Comparison of ENCODE assay signal across 14 cellular contexts in genomic region chr7:91383875-91384274, GRCh38.
DNase-seq lines count a peak whose midpoint lies in the region; ATAC-seq, FAIRE-seq and TF ChIP-seq lines count a peak whose summit lies in the region.
"Had no signal": no experiment of that assay in that cellular context is flagged by ENCODE, and none has a peak within 500 bp of the region (broad histone marks: within the 10 kb centered on the region; RNA-seq: fewer than 3 reads in every experiment).

No MANE protein-coding gene starts in this region.

- no peak overlapping the region for H4K91ac ChIP-seq in H1 (replicated peaks; ENCODE audit: insufficient read length, low read length)

- H2AFZ ChIP-seq in HepG2 (ENCODE audit: low read length) (no peak overlapping the region), H1 (ENCODE audit: low read length) (no peak overlapping the region), osteoblast (ENCODE audit: low read length) (no peak overlapping the region)

- H3K4me1 ChIP-seq in HepG2 (ENCODE audit: insufficient read depth, low read length) (no peaks in the 10 kb centered on the region), right lobe of liver (no peaks in the 10 kb centered on the region), H1 (replicated peaks in 1 of 4; ENCODE audit: control insufficient read depth in 3 of 4, insufficient read depth in 4 of 4, low read length in 3 of 4) (no peaks in the 10 kb centered on the region), osteoblast (ENCODE audit: insufficient read depth, low read length) (no peaks in the 10 kb centered on the region), psoas muscle (no peaks in the 10 kb centered on the region)

- H2BK5ac ChIP-seq in H1 (ENCODE audit: low read depth, low read length) = no peak overlapping the region

- no peak overlapping the region for H3K4me3 ChIP-seq in HepG2 (replicated peaks in 1 of 3; ENCODE audit: insufficient read depth in 1 of 3, low read depth in 2 of 3, low read length in 3 of 3)
- no peak overlapping the region for H3K4me3 ChIP-seq in right lobe of liver
- no peak overlapping the region for H3K4me3 ChIP-seq in H1 (ENCODE audit: extremely low read depth in 1 of 4, insufficient read depth in 2 of 4, low read depth in 3 of 4, low read length in 4 of 4)
- H3K4me3 ChIP-seq in osteoblast (ENCODE audit: insufficient read depth, low read length) = no peak overlapping the region
- no peak overlapping the region for H3K4me3 ChIP-seq in psoas muscle
- H3K4me3 ChIP-seq: BLaER1 treated with 17β-estradiol and CSF1 and Interleukin-3, amounts not matched to agents 10 nM and 100 nM had no signal

- H2BK15ac ChIP-seq in H1 (ENCODE audit: low read length) = no peak overlapping the region

- H3K9me3 ChIP-seq in HepG2 (ENCODE audit: low read length) (no peaks in the 10 kb centered on the region), right lobe of liver (no peaks in the 10 kb centered on the region), H1 (ENCODE audit: insufficient read depth in 2 of 2, low read depth in 1 of 2, low read length in 1 of 2) (no peaks in the 10 kb centered on the region), osteoblast (ENCODE audit: low read depth, low read length) (no peaks in the 10 kb centered on the region), psoas muscle (no peaks in the 10 kb centered on the region)

- H3K4ac ChIP-seq in H1 (replicated peaks; ENCODE audit: insufficient read length, low read depth, low read length) = no peak overlapping the region

- FAIRE-seq in HepG2 (lab: Jason Lieb, UNC) = no peak
- no peak for FAIRE-seq in H1 (lab: Jason Lieb, UNC)
- FAIRE-seq: GM19239 had no signal

- H4K20me1 ChIP-seq in HepG2 (ENCODE audit: insufficient read depth, low read length) (no peaks in the 10 kb centered on the region), H1 (replicated peaks in 1 of 2; ENCODE audit: control insufficient read depth in 1 of 2, insufficient read depth in 2 of 2, low read length in 2 of 2) (no peaks in the 10 kb centered on the region), osteoblast (ENCODE audit: insufficient read depth, low read length) (no peaks in the 10 kb centered on the region)
- H4K20me1 ChIP-seq: BLaER1 treated with 17β-estradiol and CSF1 and Interleukin-3, amounts not matched to agents 10 nM and 100 nM had no signal

- no peak overlapping the region for H2AK5ac ChIP-seq in H1 (ENCODE audit: low read depth, low read length)

- H3K4me2 ChIP-seq in HepG2 (ENCODE audit: low read depth, low read length) = no peak overlapping the region
- H3K4me2 ChIP-seq in H1 (ENCODE audit: insufficient read depth in 1 of 2, low read depth in 2 of 2, low read length in 2 of 2) = no peak overlapping the region
- no peak overlapping the region for H3K4me2 ChIP-seq in osteoblast (ENCODE audit: insufficient read depth, low read length)
- H3K4me2 ChIP-seq: BLaER1 treated with 17β-estradiol and CSF1 and Interleukin-3, amounts not matched to agents 10 nM and 100 nM had no signal

- H3K27ac ChIP-seq in HepG2 (ENCODE audit: extremely low read length, insufficient read depth, low read length) (no peak overlapping the region), right lobe of liver (no peak overlapping the region), H1 (ENCODE audit: low read depth, low read length) (no peak overlapping the region), osteoblast (ENCODE audit: low read depth, low read length) (no peak overlapping the region), psoas muscle (no peak overlapping the region)
- H3K27ac ChIP-seq: 22Rv1; BLaER1 treated with 17β-estradiol and CSF1 and Interleukin-3, amounts not matched to agents 10 nM and 100 nM had no signal

- CTCF ChIA-PET in HepG2 (lab: Yijun Ruan, JAX; ENCODE audit: low intra/inter-chr PET ratio, low total read pairs) (no interaction called here), H1 (lab: Charles Lee; ENCODE audit: partially characterized antibody) (interaction anchor here (1.1 to 2.4 kb wide), 2 partner anchors 12 to 96 kb away, joined by 4 to 7 read pairs; no protein-coding TSS in a partner anchor)

- DNase-seq in HepG2 (ENCODE audit: low spot score) = no peak
- no peak for DNase-seq in right lobe of liver
- no peak for DNase-seq in H1 (ENCODE audit: low read depth in 1 of 2, low spot score in 2 of 2)
- DNase-seq in osteoblast (ENCODE audit: insufficient read length, low spot score, missing footprints) = peak; percentile 34
- no peak for DNase-seq in psoas muscle
- no peak for DNase-seq in NCI-H446 (lab: John Stamatoyannopoulos, UW)
- DNase-seq in HT-29 (ENCODE audit: low spot score) = no peak
- DNase-seq: CD4-positive, CD25-positive, alpha-beta regulatory T cell; DMS53; GF-D8 had no signal

- in situ Hi-C loops in HepG2 (cut with HindIII; ENCODE audit: extremely low pct_ligation_motif_present, low pct_unique_long_range_greater_than_20kb) = no loop called here

- POLR2A ChIA-PET in HepG2 (lab: Yijun Ruan, JAX) = no interaction called here
- POLR2A ChIA-PET in H1 (lab: Charles Lee; ENCODE audit: partially characterized antibody) = interaction anchor here (1.2 kb wide), 1 partner anchor 8 kb away, joined by 4 read pairs; no protein-coding TSS in a partner anchor

- H3K14ac ChIP-seq in H1 (ENCODE audit: insufficient read length) = no peak overlapping the region

- no peak overlapping the region for H3K56ac ChIP-seq in H1 (replicated peaks; ENCODE audit: insufficient read length, low read depth, low read length)

- H3K18ac ChIP-seq in H1 (ENCODE audit: extremely low read depth, low read length) = no peak overlapping the region

- ATAC-seq in HepG2 (no peak), right lobe of liver (no peak), psoas muscle (no peak)
- ATAC-seq: HCT116 had no signal

- no TSS peak for BruUV-seq in HepG2 (replicated peaks; lab: Mats Ljungman, UMichigan)

- no peak overlapping the region for H2BK120ac ChIP-seq in H1 (replicated peaks; ENCODE audit: low read depth, low read length)

- no peaks in the 10 kb centered on the region; the same call in 1 of the 2 replicates for H3K23me2 ChIP-seq in H1 (ENCODE audit: low read depth, low read length)

- H3K27me3 ChIP-seq in HepG2 (ENCODE audit: control insufficient read depth in 1 of 2, insufficient read depth in 2 of 2, low read length in 2 of 2) = no peaks in the 10 kb centered on the region
- H3K27me3 ChIP-seq in right lobe of liver = no peaks in the 10 kb centered on the region
- no peaks in the 10 kb centered on the region for H3K27me3 ChIP-seq in H1 (replicated peaks in 1 of 4; ENCODE audit: control insufficient read depth in 3 of 4, extremely low read depth in 1 of 4, insufficient read depth in 3 of 4, low read length in 3 of 4)
- no peaks in the 10 kb centered on the region for H3K27me3 ChIP-seq in osteoblast (ENCODE audit: insufficient read depth, low read length)
- H3K27me3 ChIP-seq in psoas muscle (ENCODE audit: insufficient read depth in 3 of 3, low read length in 2 of 3) = no peaks in the 10 kb centered on the region
- H3K27me3 ChIP-seq: BLaER1 treated with 17β-estradiol and CSF1 and Interleukin-3, amounts not matched to agents 10 nM and 100 nM had no signal

- no peak overlapping the region for H4K5ac ChIP-seq in H1 (ENCODE audit: insufficient read length, low read depth, low read length)

- TF ChIP-seq RAD21 in HepG2 (CRISPR knock-in tag; IDR thresholded peaks at IDR 0.05) (no peak), H1 (IDR thresholded peaks at IDR 0.05 in 1 of 2, conservative IDR thresholded peaks at IDR 0.05 in 1 of 2; ENCODE audit: low read depth in 2 of 2, low read length in 2 of 2) (no peak)

- H3K9ac ChIP-seq in HepG2 (ENCODE audit: insufficient read depth, low read depth, low read length) = no peak overlapping the region
- H3K9ac ChIP-seq in H1 (replicated peaks in 1 of 4; ENCODE audit: extremely low read depth in 1 of 4, low read depth in 3 of 4, low read length in 3 of 4) = no peak overlapping the region
- H3K9ac ChIP-seq: BLaER1 treated with 17β-estradiol and CSF1 and Interleukin-3, amounts not matched to agents 10 nM and 100 nM had no signal

- intact Hi-C loops in HepG2 (cut with micrococcal nuclease; ENCODE audit: unreplicated experiment) (no loop called here), right lobe of liver (cut with DNase I) (no loop called here), psoas muscle (cut with DNase I) (no loop called here)

- TF ChIP-seq POLR2A in HepG2 (IDR thresholded peaks at IDR 0.05; ENCODE audit: insufficient read depth in 1 of 2, low read depth in 2 of 2, low read length in 2 of 2) = no peak
- TF ChIP-seq POLR2A in right lobe of liver (IDR thresholded peaks at IDR 0.05) = no peak
- no peak for TF ChIP-seq POLR2A in H1 (IDR thresholded peaks at IDR 0.05; ENCODE audit: control extremely low read depth in 1 of 2, low read depth in 2 of 2, low read length in 2 of 2)

- no peak for TF ChIP-seq EP300 in HepG2 (IDR thresholded peaks at IDR 0.05; ENCODE audit: low read depth in 2 of 2, low read length in 2 of 2)
- TF ChIP-seq EP300 in HepG2 (CRISPR knock-in tag; IDR thresholded peaks at IDR 0.05; ENCODE audit: borderline replicate concordance) = no peak
- no peak for TF ChIP-seq EP300 in H1 (IDR thresholded peaks at IDR 0.05; ENCODE audit: borderline replicate concordance in 1 of 2, low read depth in 2 of 2, low read length in 2 of 2)

- no peak for TF ChIP-seq CTCF in HepG2 (CRISPR knock-in tag; IDR thresholded peaks at IDR 0.05)
- TF ChIP-seq CTCF in right lobe of liver (IDR thresholded peaks at IDR 0.05) = no peak
- no peak for TF ChIP-seq CTCF in H1 (IDR thresholded peaks at IDR 0.05; ENCODE audit: control extremely low read depth in 1 of 3, insufficient read depth in 1 of 3, low read depth in 1 of 3, low read length in 3 of 3)
- no peak for TF ChIP-seq CTCF in osteoblast (IDR thresholded peaks at IDR 0.05; ENCODE audit: extremely low read depth, low read depth, low read length)
- TF ChIP-seq CTCF in psoas muscle (IDR thresholded peaks at IDR 0.05) = no peak

- no peak overlapping the region for H2BK20ac ChIP-seq in H1 (ENCODE audit: low read length)

- H2BK12ac ChIP-seq in H1 (ENCODE audit: low read depth, low read length) = no peak overlapping the region

- H3K23ac ChIP-seq in H1 (ENCODE audit: insufficient read length) = no peak overlapping the region

- H3K36me3 ChIP-seq in HepG2 (replicated peaks in 1 of 2; ENCODE audit: control insufficient read depth in 1 of 2, insufficient read depth in 2 of 2, low read length in 2 of 2) = no peaks in the 10 kb centered on the region
- H3K36me3 ChIP-seq in right lobe of liver = no peaks in the 10 kb centered on the region
- H3K36me3 ChIP-seq in H1 (ENCODE audit: control insufficient read depth in 2 of 4, insufficient read depth in 4 of 4, low read length in 3 of 4) = no peaks in the 10 kb centered on the region
- H3K36me3 ChIP-seq in osteoblast (ENCODE audit: insufficient read depth, low read length) = no peaks in the 10 kb centered on the region
- no peaks in the 10 kb centered on the region for H3K36me3 ChIP-seq in psoas muscle (ENCODE audit: insufficient read depth in 1 of 2, low read depth in 1 of 2)
- H3K36me3 ChIP-seq: BLaER1 treated with 17β-estradiol and CSF1 and Interleukin-3, amounts not matched to agents 10 nM and 100 nM had no signal

- no peaks in the 10 kb centered on the region for H3K79me1 ChIP-seq in H1 (ENCODE audit: low read depth, low read length)

- H3K79me2 ChIP-seq in HepG2 (ENCODE audit: insufficient read depth, low read length) (no peaks in the 10 kb centered on the region), H1 (ENCODE audit: control insufficient read depth in 1 of 2, insufficient read depth in 2 of 2, low read length in 2 of 2) (no peaks in the 10 kb centered on the region), osteoblast (ENCODE audit: insufficient read depth, low read length) (no peaks in the 10 kb centered on the region)

- no peak overlapping the region for H4K8ac ChIP-seq in H1 (ENCODE audit: extremely low read depth, insufficient read depth, low read length)

Comparison
In these comparisons a context has a peak if more than half of its experiments do, and no peak if none do; other contexts are left out.
1. Of the 41 proteins assayed by ChIP-seq in both HepG2 and H1: peak only in HepG2: none; only in H1: none; in both: MAFK; in neither: 40.